In the genomic region with DNA sequence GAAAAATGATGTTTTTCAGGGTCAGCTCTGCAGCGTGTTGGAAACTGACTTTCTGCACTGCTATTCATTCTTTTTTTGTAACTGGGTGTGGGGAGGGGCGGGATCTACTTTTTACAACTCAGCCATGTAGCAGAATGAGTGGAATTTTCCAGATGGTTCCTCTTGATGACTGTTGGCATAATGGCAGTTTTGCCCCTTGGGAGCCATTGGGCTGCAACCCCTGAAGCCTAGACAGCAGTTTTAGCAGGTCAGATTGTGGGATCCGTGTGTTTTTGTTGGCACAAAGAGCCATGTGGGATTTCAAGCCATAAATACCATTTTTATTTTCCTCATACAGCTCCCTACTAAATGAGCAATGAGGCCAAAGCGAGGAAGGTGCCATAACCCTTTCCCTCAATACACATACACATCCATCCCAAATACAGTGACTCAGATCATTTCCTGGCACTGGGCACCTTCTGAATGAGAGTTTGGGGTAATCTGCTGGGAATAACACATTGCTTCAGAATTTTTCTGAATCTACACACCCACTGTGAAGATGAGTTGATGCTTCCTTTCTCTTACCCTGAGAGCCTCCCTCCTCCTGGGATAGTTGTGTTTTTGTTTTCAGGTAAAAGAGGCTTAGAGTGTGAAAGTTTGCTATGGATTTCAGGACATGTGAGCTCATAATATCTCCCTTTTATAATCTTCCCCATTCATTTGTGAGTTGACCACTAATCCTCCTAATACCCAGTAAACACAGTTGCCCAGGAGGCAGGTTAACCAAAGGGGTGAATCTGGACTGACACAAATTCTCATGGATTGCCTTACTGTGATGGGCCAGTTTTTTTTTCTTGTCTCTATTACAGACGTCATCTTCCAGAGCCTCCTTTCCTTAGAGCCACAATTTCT, we compare ENCODE assay signal across 11 cellular contexts. TPM values are rescaled to one million over a fixed set of nuclear protein-coding genes. Genes with fewer than 3 reads are reported as not detected.
A peak's percentile ranks its signal among the peaks of the same experiment; 100 is the strongest.
DNase-seq lines count a peak whose midpoint lies in the region; FAIRE-seq and TF ChIP-seq lines count a peak whose summit lies in the region.
"Had no signal": no experiment of that assay in that cellular context is flagged by ENCODE, and none has a peak within 500 bp of the region (broad histone marks: within the 10 kb centered on the region; RNA-seq: fewer than 3 reads in every experiment).

No MANE protein-coding gene starts in this region.

- H3K9me3 ChIP-seq in kidney (ENCODE audit: control insufficient read depth in 1 of 2, low read length in 2 of 2) (no peaks in the 10 kb centered on the region), tibial artery (no peaks in the 10 kb centered on the region)
- no peaks in the 10 kb centered on the region for H3K9me3 ChIP-seq in effector memory CD4-positive, alpha-beta T cell (ENCODE audit: control insufficient read depth, low read length)
- H3K9me3 ChIP-seq: upper lobe of left lung had no signal

- TF ChIP-seq CTCF in kidney (IDR thresholded peaks at IDR 0.05; ENCODE audit: borderline replicate concordance, extremely low read depth, insufficient read depth) (no peak), tibial artery (IDR thresholded peaks at IDR 0.05) (no peak)

- peaks cover 0 to 6% of the 10 kb centered on the region in 2 donors for H3K4me1 ChIP-seq in kidney (ENCODE audit: control insufficient read depth in 1 of 2, insufficient read depth in 1 of 2, low read depth in 1 of 2, low read length in 2 of 2)
- peaks cover 0 to 21% (median 16%) of the 10 kb centered on the region in 4 donors for H3K4me1 ChIP-seq in tibial artery
- H3K4me1 ChIP-seq in effector memory CD4-positive, alpha-beta T cell (ENCODE audit: control insufficient read depth, insufficient read depth, low read length, poor library complexity, severe bottlenecking): peaks cover 17% of the 10 kb centered on the region

- H3K27ac ChIP-seq in kidney (ENCODE audit: low read depth in 2 of 2, low read length in 2 of 2) (peak overlapping the region in 1 of 2 donors; percentile 57), tibial artery (peak overlapping the region in 1 of 2 donors; percentile 4)
- no peak overlapping the region for H3K27ac ChIP-seq in effector memory CD4-positive, alpha-beta T cell (ENCODE audit: insufficient read depth, low read length, poor library complexity, severe bottlenecking)
- H3K27ac ChIP-seq: upper lobe of left lung had no signal

- no peak overlapping the region for H3K9ac ChIP-seq in kidney (ENCODE audit: low read length in 2 of 2)

- H3K36me3 ChIP-seq in kidney (ENCODE audit: control insufficient read depth in 1 of 2, insufficient read depth in 2 of 2, low read length in 2 of 2) (peaks cover 17 to 29% of the 10 kb centered on the region in 2 donors), tibial artery (peaks cover 6 to 37% (median 25%) of the 10 kb centered on the region in 3 donors)
- H3K36me3 ChIP-seq in effector memory CD4-positive, alpha-beta T cell (ENCODE audit: control insufficient read depth, insufficient read depth, low read length): peaks cover 42% of the 10 kb centered on the region

- DNase-seq in HS-5 (ENCODE audit: low read depth) (peak; percentile 86), brain pericyte (ENCODE audit: low read depth, low spot score) (peak; percentile 49), kidney (peak; percentile 63), tibial artery (peak; percentile 79 to 81), HEK293T (ENCODE audit: extremely low spot score) (no peak), NOMO-1 treated with dmso at 0.1 percent for 144 hours (lab: John Stamatoyannopoulos, UW; ENCODE audit: unreplicated experiment) (no peak)
- no peak for DNase-seq in effector memory CD4-positive, alpha-beta T cell
- DNase-seq in stimulated activated naive CD4-positive, alpha-beta T cell (lab: John Stamatoyannopoulos, UW): no peak
- DNase-seq: activated CD4-positive, alpha-beta T cell treated with anti-CD3 and anti-CD28 coated beads for 48 hours; anterior cingulate cortex had no signal

- intact Hi-C loops in kidney (cut with DNase I): no loop called here
- intact Hi-C loops in tibial artery (cut with DNase I; ENCODE audit: low total_unique reads): no loop called here

- no peak overlapping the region for H3K4me3 ChIP-seq in kidney (ENCODE audit: low read length in 2 of 2)
- no peak overlapping the region for H3K4me3 ChIP-seq in tibial artery
- H3K4me3 ChIP-seq in effector memory CD4-positive, alpha-beta T cell (ENCODE audit: insufficient read depth, low read depth, low read length, poor library complexity, severe bottlenecking): no peak overlapping the region
- H3K4me3 ChIP-seq: upper lobe of left lung had no signal

- H3K27me3 ChIP-seq in tibial artery: no peaks in the 10 kb centered on the region
- H3K27me3 ChIP-seq in effector memory CD4-positive, alpha-beta T cell (replicated peaks; ENCODE audit: control insufficient read depth, insufficient read depth, low read length, poor library complexity, severe bottlenecking): no peaks in the 10 kb centered on the region
- H3K27me3 ChIP-seq: upper lobe of left lung had no signal

- CTCF ChIA-PET in HEK293T (lab: Yijun Ruan, JAX): interaction anchor here (0.7 to 1.5 kb wide), 3 partner anchors 12 to 611 kb away, joined by 3 to 5 read pairs (median 3); no protein-coding TSS in a partner anchor

- POLR2A ChIA-PET in HEK293T (lab: Yijun Ruan, JAX): interaction anchor here (0.8 kb wide), 1 partner anchor 12 kb away, joined by 3 read pairs; no protein-coding TSS in a partner anchor

- no peak for FAIRE-seq in kidney (lab: Jason Lieb, UNC)

TF ChIP-seq in HEK293T, 16 proteins besides CTCF, POLR2A, EP300 and RAD21:
- TF ChIP-seq L3MBTL2 (conservative IDR thresholded peaks at IDR 0.05) (no peak), NFRKB (IDR thresholded peaks at IDR 0.05) (no peak), CTBP1 (IDR thresholded peaks at IDR 0.05; ENCODE audit: borderline replicate concordance) (no peak), LEF1 (IDR thresholded peaks at IDR 0.05; ENCODE audit: borderline replicate concordance) (no peak), SP1 (IDR thresholded peaks at IDR 0.05) (no peak), HDGF (IDR thresholded peaks at IDR 0.05; ENCODE audit: borderline replicate concordance) (no peak), BHLHE40 (IDR thresholded peaks at IDR 0.05; ENCODE audit: borderline replicate concordance) (no peak), FOXA1 (IDR thresholded peaks at IDR 0.05) (no peak), FOXK2 (IDR thresholded peaks at IDR 0.05) (no peak), ARNT (IDR thresholded peaks at IDR 0.05) (no peak), FOXM1 (IDR thresholded peaks at IDR 0.05; ENCODE audit: borderline replicate concordance) (no peak), ELF4 (IDR thresholded peaks at IDR 0.05) (no peak), TARDBP (IDR thresholded peaks at IDR 0.05) (no peak), SUZ12 (IDR thresholded peaks at IDR 0.05) (no peak), ZNF384 (IDR thresholded peaks at IDR 0.05) (no peak)
- TF ChIP-seq, protein P1, sequence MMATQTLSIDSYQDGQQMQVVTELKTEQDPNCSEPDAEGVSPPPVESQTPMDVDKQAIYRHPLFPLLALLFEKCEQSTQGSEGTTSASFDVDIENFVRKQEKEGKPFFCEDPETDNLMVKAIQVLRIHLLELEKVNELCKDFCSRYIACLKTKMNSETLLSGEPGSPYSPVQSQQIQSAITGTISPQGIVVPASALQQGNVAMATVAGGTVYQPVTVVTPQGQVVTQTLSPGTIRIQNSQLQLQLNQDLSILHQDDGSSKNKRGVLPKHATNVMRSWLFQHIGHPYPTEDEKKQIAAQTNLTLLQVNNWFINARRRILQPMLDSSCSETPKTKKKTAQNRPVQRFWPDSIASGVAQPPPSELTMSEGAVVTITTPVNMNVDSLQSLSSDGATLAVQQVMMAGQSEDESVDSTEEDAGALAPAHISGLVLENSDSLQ (IDR thresholded peaks at IDR 0.05): no peak

RNA-seq across cellular contexts. Expression of gene S100A10, which starts 13.1 kb away (rescaled TPM):
- total RNA-seq in kidney: 467 TPM
- 500 TPM for polyA plus RNA-seq in kidney (ENCODE audit: insufficient read depth, low read depth, low replicate concordance)

RNA-seq across cellular contexts. Expression of gene S100A11, which starts 56.3 kb away (rescaled TPM):
- total RNA-seq in kidney: 835 TPM
- 925 TPM for polyA plus RNA-seq in kidney (ENCODE audit: insufficient read depth, low read depth, low replicate concordance)

Comparison
In these comparisons a context has a peak if more than half of its experiments do, and no peak if none do; other contexts are left out.
1. DNase-seq: peak in HS-5 (single experiment), brain pericyte (single experiment), kidney (single experiment) and tibial artery (2 of 2); none in effector memory CD4-positive, alpha-beta T cell (0 of 3), HEK293T (single experiment), stimulated activated naive CD4-positive, alpha-beta T cell (0 of 6) and NOMO-1 treated with dmso at 0.1 percent for 144 hours (single experiment).